In genomic region chr3:15289661-15290060, GRCh38 we compare ENCODE assay signal across 18 cellular contexts. TPM values are rescaled to one million over a fixed set of nuclear protein-coding genes. Genes with fewer than 3 reads are reported as not detected.
DNase-seq lines count a peak whose midpoint lies in the region; ATAC-seq and TF ChIP-seq lines count a peak whose summit lies in the region.
"Had no signal": no experiment of that assay in that cellular context is flagged by ENCODE, and none has a peak within 500 bp of the region (broad histone marks: within the 10 kb centered on the region; RNA-seq: fewer than 3 reads in every experiment).

No MANE protein-coding gene starts in this region.

- ATAC-seq in memory B cell (ENCODE audit: low read depth) = no peak
- no peak for ATAC-seq in GM19035 (IDR thresholded peaks at IDR 0.05; ENCODE audit: unreplicated experiment)
- ATAC-seq: foreskin keratinocyte, K562, Right ventricle myocardium inferior had no signal

- CTCF ChIA-PET in activated naive CD4-positive, alpha-beta T cell treated with anti-CD3 and anti-CD28 coated beads, Interleukin-2, amount 10 ng/mL, durations not matched to agents 7 days and 5 days (lab: Charles Lee) = interaction anchor here (0.9 to 4.2 kb wide), 2 partner anchors 21 to 90 kb away, joined by 3 to 23 read pairs; no protein-coding TSS in a partner anchor

- peaks cover 2% of the 10 kb centered on the region for H3K9me3 Mint-ChIP-seq in activated naive CD4-positive, alpha-beta T cell treated with anti-CD3 and anti-CD28 coated beads, Interleukin-2, amount 10 ng/mL, durations not matched to agents 7 days and 5 days
- no peaks in the 10 kb centered on the region for H3K9me3 Mint-ChIP-seq in T-helper 2 cell treated with Interferon-gamma antibody and Interleukin-4, amounts not matched to agents 5 μg/mL and 100 μg/mL, for 36 hours
- H3K9me3 Mint-ChIP-seq in memory B cell = peaks cover 2% of the 10 kb centered on the region
- no peaks in the 10 kb centered on the region for H3K9me3 Mint-ChIP-seq in progenitor cell of endocrine pancreas (ENCODE audit: low read depth)

- 67 to 82% methylated on average over 1 of the region's 1 CpG for WGBS in tibial nerve, 2 donors

- H3K4me3 ChIP-seq in tibial nerve = no peak overlapping the region
- H3K4me3 ChIP-seq: hepatocyte, K562, right atrium auricular region had no signal

- peaks cover 0 to 3% (median 0%) of the 10 kb centered on the region in 3 donors for H3K36me3 ChIP-seq in tibial nerve
- H3K36me3 ChIP-seq: right atrium auricular region had no signal

- peaks cover 0 to 99% (median 71%) of the 10 kb centered on the region in 4 donors for H3K4me1 ChIP-seq in tibial nerve
- H3K4me1 ChIP-seq: foreskin keratinocyte had no signal

- no peaks in the 10 kb centered on the region for H3K9me3 ChIP-seq in tibial nerve
- H3K9me3 ChIP-seq: right atrium auricular region had no signal

- peak overlapping the region; percentile 40 for H3K27ac Mint-ChIP-seq in activated naive CD4-positive, alpha-beta T cell treated with anti-CD3 and anti-CD28 coated beads, Interleukin-2, amount 10 ng/mL, durations not matched to agents 7 days and 5 days
- peak overlapping the region; percentile 38 for H3K27ac Mint-ChIP-seq in T-helper 2 cell treated with Interferon-gamma antibody and Interleukin-4, amounts not matched to agents 5 μg/mL and 100 μg/mL, for 36 hours
- H3K27ac Mint-ChIP-seq in memory B cell = peak overlapping the region; percentile 70
- H3K27ac Mint-ChIP-seq in progenitor cell of endocrine pancreas = no peak overlapping the region

- TF ChIP-seq EP300 in tibial nerve (IDR thresholded peaks at IDR 0.05) = no peak

- TF ChIP-seq POLR2A in tibial nerve (IDR thresholded peaks at IDR 0.05) = no peak

- peaks cover 71% of the 10 kb centered on the region for H3K4me1 Mint-ChIP-seq in activated naive CD4-positive, alpha-beta T cell treated with anti-CD3 and anti-CD28 coated beads, Interleukin-2, amount 10 ng/mL, durations not matched to agents 7 days and 5 days
- H3K4me1 Mint-ChIP-seq in T-helper 2 cell treated with Interferon-gamma antibody and Interleukin-4, amounts not matched to agents 5 μg/mL and 100 μg/mL, for 36 hours (ENCODE audit: low read depth) = peaks cover 50% of the 10 kb centered on the region
- H3K4me1 Mint-ChIP-seq in memory B cell (peaks cover 46% of the 10 kb centered on the region), progenitor cell of endocrine pancreas (ENCODE audit: low read depth) (peaks cover 12% of the 10 kb centered on the region)

- H3K4me3 Mint-ChIP-seq in activated naive CD4-positive, alpha-beta T cell treated with anti-CD3 and anti-CD28 coated beads, Interleukin-2, amount 10 ng/mL, durations not matched to agents 7 days and 5 days = peak overlapping the region; percentile 33
- peak overlapping the region; percentile 48 for H3K4me3 Mint-ChIP-seq in T-helper 2 cell treated with Interferon-gamma antibody and Interleukin-4, amounts not matched to agents 5 μg/mL and 100 μg/mL, for 36 hours
- H3K4me3 Mint-ChIP-seq in memory B cell (no peak overlapping the region), progenitor cell of endocrine pancreas (ENCODE audit: low read depth) (no peak overlapping the region)

- H3K27ac ChIP-seq in tibial nerve = peak overlapping the region; percentile 78 to 95 (median 92)
- H3K27ac ChIP-seq: foreskin keratinocyte, hepatocyte had no signal

- peaks cover 70% of the 10 kb centered on the region for H3K36me3 Mint-ChIP-seq in activated naive CD4-positive, alpha-beta T cell treated with anti-CD3 and anti-CD28 coated beads, Interleukin-2, amount 10 ng/mL, durations not matched to agents 7 days and 5 days
- peaks cover 31% of the 10 kb centered on the region for H3K36me3 Mint-ChIP-seq in T-helper 2 cell treated with Interferon-gamma antibody and Interleukin-4, amounts not matched to agents 5 μg/mL and 100 μg/mL, for 36 hours (ENCODE audit: low read depth)
- H3K36me3 Mint-ChIP-seq in memory B cell = peaks cover 13% of the 10 kb centered on the region
- no peaks in the 10 kb centered on the region for H3K36me3 Mint-ChIP-seq in progenitor cell of endocrine pancreas (ENCODE audit: insufficient read depth)

- no peaks in the 10 kb centered on the region for H3K27me3 ChIP-seq in tibial nerve
- H3K27me3 ChIP-seq: foreskin keratinocyte, hepatocyte, right atrium auricular region had no signal

- TF ChIP-seq CTCF in tibial nerve (IDR thresholded peaks at IDR 0.05) (no peak), progenitor cell of endocrine pancreas (IDR thresholded peaks at IDR 0.05; ENCODE audit: unreplicated experiment) (no peak)

- no peaks in the 10 kb centered on the region for H3K27me3 Mint-ChIP-seq in activated naive CD4-positive, alpha-beta T cell treated with anti-CD3 and anti-CD28 coated beads, Interleukin-2, amount 10 ng/mL, durations not matched to agents 7 days and 5 days
- H3K27me3 Mint-ChIP-seq in T-helper 2 cell treated with Interferon-gamma antibody and Interleukin-4, amounts not matched to agents 5 μg/mL and 100 μg/mL, for 36 hours (ENCODE audit: low read depth) = no peaks in the 10 kb centered on the region
- H3K27me3 Mint-ChIP-seq in memory B cell (no peaks in the 10 kb centered on the region), progenitor cell of endocrine pancreas (no peaks in the 10 kb centered on the region)

- DNase-seq in activated naive CD4-positive, alpha-beta T cell treated with anti-CD3 and anti-CD28 coated beads, Interleukin-2, amount 10 ng/mL, durations not matched to agents 7 days and 5 days = no peak
- DNase-seq in activated naive CD4-positive, alpha-beta T cell treated with Interleukin-2 at 50 U/mL for 16 hours = no peak
- DNase-seq in T-helper 2 cell treated with Interferon-gamma antibody and Interleukin-4, amounts not matched to agents 5 μg/mL and 100 μg/mL, for 36 hours (ENCODE audit: low spot score) = no peak
- no peak for DNase-seq in memory B cell (ENCODE audit: low spot score in 2 of 2)
- no peak for DNase-seq in tibial nerve (ENCODE audit: low spot score in 2 of 2)
- DNase-seq in progenitor cell of endocrine pancreas (ENCODE audit: low spot score, unreplicated experiment) = no peak
- no peak for DNase-seq in Kasumi-1 (lab: John Stamatoyannopoulos, UW)
- DNase-seq: ACHN, DND-41, erythroblast, foreskin keratinocyte, NCI-H1694, NCI-H748 treated with DMSO at 0.1 percent for 48 hours had no signal

RNA-seq across cellular contexts. Expression of gene SH3BP5, which starts 42.7 kb away (rescaled TPM):
- total RNA-seq in tibial nerve (100 to 1,000 TPM in 3 of 4 donors, 10 to 100 TPM in 1; 99.0 to 113 (median 105) TPM), progenitor cell of endocrine pancreas (11.6 and 14.7 TPM in 2 replicates)

Comparison
In these comparisons a context has a peak if more than half of its experiments do, and no peak if none do; other contexts are left out.
1. H3K4me3 Mint-ChIP-seq: peak in activated naive CD4-positive, alpha-beta T cell treated with anti-CD3 and anti-CD28 coated beads, Interleukin-2, amount 10 ng/mL, durations not matched to agents 7 days and 5 days (single experiment) and T-helper 2 cell treated with Interferon-gamma antibody and Interleukin-4, amounts not matched to agents 5 μg/mL and 100 μg/mL, for 36 hours (single experiment); none in memory B cell (single experiment) and progenitor cell of endocrine pancreas (single experiment).